In the genomic region with DNA sequence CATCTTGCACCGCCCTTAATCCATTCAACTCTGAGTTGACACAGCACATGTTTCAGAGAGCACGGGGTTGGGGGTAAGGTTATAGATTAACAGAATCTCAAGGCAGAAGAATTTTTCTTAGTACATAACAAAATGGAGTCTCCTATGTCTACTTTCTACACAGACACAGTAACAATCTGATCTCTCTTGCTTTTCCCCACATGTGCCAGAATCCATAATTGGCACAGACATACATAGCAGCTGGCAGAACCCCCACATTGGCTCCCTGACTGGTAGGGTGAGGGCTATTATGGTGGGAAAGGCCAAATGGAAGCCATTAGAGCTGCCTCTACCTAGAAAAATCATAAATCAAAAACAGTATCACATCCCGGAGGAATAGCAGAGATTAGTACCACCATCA, we compare ENCODE assay signal across 5 cellular contexts. TPM values are rescaled to one million over a fixed set of nuclear protein-coding genes. Genes with fewer than 3 reads are reported as not detected.
"Had no signal": no experiment of that assay in that cellular context is flagged by ENCODE, and none has a peak within 500 bp of the region (broad histone marks: within the 10 kb centered on the region; RNA-seq: fewer than 3 reads in every experiment).

No MANE protein-coding gene starts in this region.

RNA-seq across cellular contexts. Expression of a gene that starts 38.5 kb away (rescaled TPM):
- total RNA-seq: HT-29, HT1080, IMR-90 had no signal
- polyA plus RNA-seq: IgD-negative memory B cell, IMR-90 had no signal

RNA-seq across cellular contexts. Expression of a gene that starts 53.3 kb away (rescaled TPM):
- total RNA-seq: HepG2, HT1080, IMR-90 had no signal
- polyA plus RNA-seq: HepG2, IgD-negative memory B cell, IMR-90 had no signal
